1 cellular context compared by ENCODE assay signal in the genomic region with DNA sequence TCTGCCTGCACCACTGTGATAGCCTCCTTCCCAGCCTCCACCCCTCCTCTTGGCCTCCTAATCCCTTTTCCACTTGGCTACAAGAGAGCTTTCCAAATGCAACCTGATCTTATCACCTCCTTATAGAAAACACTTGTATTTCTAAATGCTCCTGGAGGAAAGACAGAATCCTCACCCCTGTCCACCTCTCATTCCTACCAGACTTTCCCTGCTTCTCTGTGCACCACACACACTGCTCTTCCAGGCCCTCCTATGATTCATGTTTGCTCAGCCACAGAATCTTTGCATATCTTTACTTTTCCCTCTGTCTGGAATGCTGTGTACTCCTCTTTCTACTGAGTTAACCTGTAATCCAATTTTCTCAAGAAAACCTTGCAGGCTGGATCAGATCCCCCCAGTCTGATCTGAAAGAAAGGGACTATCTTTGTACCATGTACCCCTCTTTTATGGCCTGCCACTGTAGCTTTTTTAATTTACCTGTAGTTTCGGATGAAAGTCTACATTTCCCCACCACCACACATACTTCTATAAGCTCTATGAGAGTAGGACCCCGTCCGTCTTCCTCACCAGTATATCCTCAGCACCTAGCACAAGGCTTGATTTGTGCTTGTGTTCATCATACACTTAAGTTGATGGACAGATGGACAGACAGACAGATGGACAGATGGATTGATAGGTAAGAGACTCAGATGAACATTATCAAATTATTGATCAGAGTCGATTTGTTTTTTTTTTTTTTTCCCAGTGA.
TF ChIP-seq lines count a peak whose summit lies in the region.

No MANE protein-coding gene starts in this region.

TF ChIP-seq in SK-N-SH, 30 proteins besides CTCF, POLR2A, EP300 and RAD21 (continued from another document):
- TF ChIP-seq RFX5 (IDR thresholded peaks at IDR 0.05; ENCODE audit: low read length) (no peak), GATA2 (CRISPR knock-in tag; IDR thresholded peaks at IDR 0.05) (no peak), MXI1 (IDR thresholded peaks at IDR 0.05; ENCODE audit: low read depth, low read length) (no peak), NFIC (IDR thresholded peaks at IDR 0.05; ENCODE audit: borderline replicate concordance) (peak; percentile 84), YY1 (IDR thresholded peaks at IDR 0.05; ENCODE audit: low read depth) (no peak), FOXJ3 (CRISPR knock-in tag; IDR thresholded peaks at IDR 0.05) (no peak), RXRA (IDR thresholded peaks at IDR 0.05; ENCODE audit: borderline replicate concordance, low read depth) (peak; percentile 62; the same call in 1 of the 2 replicates), POLR2AphosphoS5 (IDR thresholded peaks at IDR 0.05; ENCODE audit: low read depth, low read length) (peak; percentile 48; the same call in 1 of the 2 replicates), EZH2phosphoT487 (IDR thresholded peaks at IDR 0.05; ENCODE audit: borderline replicate concordance, low read depth) (no peak), MEF2A (IDR thresholded peaks at IDR 0.05; ENCODE audit: borderline replicate concordance, low read depth) (no peak), FOSL2 (IDR thresholded peaks at IDR 0.05; ENCODE audit: borderline replicate concordance, low read depth) (peak; percentile 82), TEAD4 (IDR thresholded peaks at IDR 0.05; ENCODE audit: borderline replicate concordance, insufficient read depth) (peak; percentile 66; the same call in 1 of the 2 replicates), NRF1 (IDR thresholded peaks at IDR 0.05; ENCODE audit: low read depth, low read length) (no peak), RCOR1 (IDR thresholded peaks at IDR 0.05; ENCODE audit: low read length) (no peak), JUND (IDR thresholded peaks at IDR 0.05) (peak; percentile 65), SMC3 (IDR thresholded peaks at IDR 0.05; ENCODE audit: low read depth, low read length) (no peak; the same call in 1 of the 2 replicates), FOXM1 (IDR thresholded peaks at IDR 0.05; ENCODE audit: low read depth) (0 out of 2 replicates have a peak, but pooled peaks have one; percentile 31)
- TF ChIP-seq, protein P1, sequence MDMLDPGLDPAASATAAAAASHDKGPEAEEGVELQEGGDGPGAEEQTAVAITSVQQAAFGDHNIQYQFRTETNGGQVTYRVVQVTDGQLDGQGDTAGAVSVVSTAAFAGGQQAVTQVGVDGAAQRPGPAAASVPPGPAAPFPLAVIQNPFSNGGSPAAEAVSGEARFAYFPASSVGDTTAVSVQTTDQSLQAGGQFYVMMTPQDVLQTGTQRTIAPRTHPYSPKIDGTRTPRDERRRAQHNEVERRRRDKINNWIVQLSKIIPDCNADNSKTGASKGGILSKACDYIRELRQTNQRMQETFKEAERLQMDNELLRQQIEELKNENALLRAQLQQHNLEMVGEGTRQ (IDR thresholded peaks at IDR 0.05; ENCODE audit: borderline replicate concordance, low read depth, low read length), result no peak
- TF ChIP-seq, protein P2, sequence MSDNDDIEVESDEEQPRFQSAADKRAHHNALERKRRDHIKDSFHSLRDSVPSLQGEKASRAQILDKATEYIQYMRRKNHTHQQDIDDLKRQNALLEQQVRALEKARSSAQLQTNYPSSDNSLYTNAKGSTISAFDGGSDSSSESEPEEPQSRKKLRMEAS (IDR thresholded peaks at IDR 0.05; ENCODE audit: low read depth), result peak; percentile 63
- TF ChIP-seq, protein P3, sequence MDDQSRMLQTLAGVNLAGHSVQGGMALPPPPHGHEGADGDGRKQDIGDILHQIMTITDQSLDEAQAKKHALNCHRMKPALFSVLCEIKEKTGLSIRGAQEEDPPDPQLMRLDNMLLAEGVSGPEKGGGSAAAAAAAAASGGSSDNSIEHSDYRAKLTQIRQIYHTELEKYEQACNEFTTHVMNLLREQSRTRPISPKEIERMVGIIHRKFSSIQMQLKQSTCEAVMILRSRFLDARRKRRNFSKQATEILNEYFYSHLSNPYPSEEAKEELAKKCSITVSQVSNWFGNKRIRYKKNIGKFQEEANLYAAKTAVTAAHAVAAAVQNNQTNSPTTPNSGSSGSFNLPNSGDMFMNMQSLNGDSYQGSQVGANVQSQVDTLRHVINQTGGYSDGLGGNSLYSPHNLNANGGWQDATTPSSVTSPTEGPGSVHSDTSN (IDR thresholded peaks at IDR 0.05), result peak; percentile 67
- TF ChIP-seq, protein P4, sequence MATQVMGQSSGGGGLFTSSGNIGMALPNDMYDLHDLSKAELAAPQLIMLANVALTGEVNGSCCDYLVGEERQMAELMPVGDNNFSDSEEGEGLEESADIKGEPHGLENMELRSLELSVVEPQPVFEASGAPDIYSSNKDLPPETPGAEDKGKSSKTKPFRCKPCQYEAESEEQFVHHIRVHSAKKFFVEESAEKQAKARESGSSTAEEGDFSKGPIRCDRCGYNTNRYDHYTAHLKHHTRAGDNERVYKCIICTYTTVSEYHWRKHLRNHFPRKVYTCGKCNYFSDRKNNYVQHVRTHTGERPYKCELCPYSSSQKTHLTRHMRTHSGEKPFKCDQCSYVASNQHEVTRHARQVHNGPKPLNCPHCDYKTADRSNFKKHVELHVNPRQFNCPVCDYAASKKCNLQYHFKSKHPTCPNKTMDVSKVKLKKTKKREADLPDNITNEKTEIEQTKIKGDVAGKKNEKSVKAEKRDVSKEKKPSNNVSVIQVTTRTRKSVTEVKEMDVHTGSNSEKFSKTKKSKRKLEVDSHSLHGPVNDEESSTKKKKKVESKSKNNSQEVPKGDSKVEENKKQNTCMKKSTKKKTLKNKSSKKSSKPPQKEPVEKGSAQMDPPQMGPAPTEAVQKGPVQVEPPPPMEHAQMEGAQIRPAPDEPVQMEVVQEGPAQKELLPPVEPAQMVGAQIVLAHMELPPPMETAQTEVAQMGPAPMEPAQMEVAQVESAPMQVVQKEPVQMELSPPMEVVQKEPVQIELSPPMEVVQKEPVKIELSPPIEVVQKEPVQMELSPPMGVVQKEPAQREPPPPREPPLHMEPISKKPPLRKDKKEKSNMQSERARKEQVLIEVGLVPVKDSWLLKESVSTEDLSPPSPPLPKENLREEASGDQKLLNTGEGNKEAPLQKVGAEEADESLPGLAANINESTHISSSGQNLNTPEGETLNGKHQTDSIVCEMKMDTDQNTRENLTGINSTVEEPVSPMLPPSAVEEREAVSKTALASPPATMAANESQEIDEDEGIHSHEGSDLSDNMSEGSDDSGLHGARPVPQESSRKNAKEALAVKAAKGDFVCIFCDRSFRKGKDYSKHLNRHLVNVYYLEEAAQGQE (IDR thresholded peaks at IDR 0.05; ENCODE audit: low read depth, low read length), result peak; percentile 45; the same call in 1 of the 2 replicates
- TF ChIP-seq, protein P5, sequence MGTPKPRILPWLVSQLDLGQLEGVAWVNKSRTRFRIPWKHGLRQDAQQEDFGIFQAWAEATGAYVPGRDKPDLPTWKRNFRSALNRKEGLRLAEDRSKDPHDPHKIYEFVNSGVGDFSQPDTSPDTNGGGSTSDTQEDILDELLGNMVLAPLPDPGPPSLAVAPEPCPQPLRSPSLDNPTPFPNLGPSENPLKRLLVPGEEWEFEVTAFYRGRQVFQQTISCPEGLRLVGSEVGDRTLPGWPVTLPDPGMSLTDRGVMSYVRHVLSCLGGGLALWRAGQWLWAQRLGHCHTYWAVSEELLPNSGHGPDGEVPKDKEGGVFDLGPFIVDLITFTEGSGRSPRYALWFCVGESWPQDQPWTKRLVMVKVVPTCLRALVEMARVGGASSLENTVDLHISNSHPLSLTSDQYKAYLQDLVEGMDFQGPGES (IDR thresholded peaks at IDR 0.05; ENCODE audit: low read depth, low read length), result no peak
- TF ChIP-seq, protein P6, sequence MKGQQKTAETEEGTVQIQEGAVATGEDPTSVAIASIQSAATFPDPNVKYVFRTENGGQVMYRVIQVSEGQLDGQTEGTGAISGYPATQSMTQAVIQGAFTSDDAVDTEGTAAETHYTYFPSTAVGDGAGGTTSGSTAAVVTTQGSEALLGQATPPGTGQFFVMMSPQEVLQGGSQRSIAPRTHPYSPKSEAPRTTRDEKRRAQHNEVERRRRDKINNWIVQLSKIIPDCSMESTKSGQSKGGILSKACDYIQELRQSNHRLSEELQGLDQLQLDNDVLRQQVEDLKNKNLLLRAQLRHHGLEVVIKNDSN (IDR thresholded peaks at IDR 0.05; ENCODE audit: borderline replicate concordance, low read depth), result no peak
